Comparison of ENCODE assay signal across 32 cellular contexts in the genomic region with DNA sequence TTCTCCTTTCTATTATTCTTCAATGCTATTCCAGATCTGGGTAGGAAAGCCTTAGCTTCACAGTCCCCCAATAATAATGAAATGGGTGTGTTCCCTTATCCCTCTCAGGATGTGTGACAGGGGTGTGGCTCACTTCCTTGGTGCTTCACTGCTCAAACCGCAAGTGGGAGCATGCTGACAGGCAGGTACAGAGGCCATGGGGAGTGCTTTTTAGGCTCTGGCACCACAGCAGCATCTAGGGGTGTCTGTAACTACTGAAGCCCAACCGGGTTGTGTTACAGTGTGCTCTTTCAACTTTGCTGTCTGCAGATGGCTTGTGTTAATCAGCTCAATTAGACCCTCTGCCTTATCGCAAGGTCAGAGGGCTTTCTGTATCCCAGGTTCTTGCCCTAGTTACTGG.
"Had no signal": no experiment of that assay in that cellular context is flagged by ENCODE, and none has a peak within 500 bp of the region (broad histone marks: within the 10 kb centered on the region; RNA-seq: fewer than 3 reads in every experiment).

No MANE protein-coding gene starts in this region.

- H3K4me3 ChIP-seq: adrenal gland, ascending aorta, coronary artery, dorsolateral prefrontal cortex had no signal

- DNase-seq: activated CD4-positive, alpha-beta memory T cell treated with anti-CD3 and anti-CD28 coated beads, Interleukin-2, amount 10 ng/mL, durations not matched to agents 7 days and 5 days; activated CD4-positive, alpha-beta T cell treated with anti-CD3 and anti-CD28 coated beads for 1 hour; activated CD4-positive, alpha-beta T cell treated with anti-CD3 and anti-CD28 coated beads for 4 hours; activated CD4-positive, alpha-beta T cell treated with anti-CD3 and anti-CD28 coated beads, Interleukin-2, amount 10 ng/mL, durations not matched to agents 7 days and 5 days; activated CD4-positive, alpha-beta T cell treated with anti-CD3 and anti-CD28 coated beads, Interleukin-2, amount 50 U/mL, for 4 hours; activated CD8-positive, alpha-beta memory T cell treated with anti-CD3 and anti-CD28 coated beads, Interleukin-2, amount 50 U/mL, for 48 hours; activated naive CD4-positive, alpha-beta T cell treated with anti-CD3 and anti-CD28 coated beads for 36 hours; activated naive CD8-positive, alpha-beta T cell treated with anti-CD3 and anti-CD28 coated beads for 36 hours; activated naive CD8-positive, alpha-beta T cell treated with anti-CD3 and anti-CD28 coated beads, Interleukin-2, amount 50 U/mL, for 24 hours; activated T-cell treated with anti-CD3 and anti-CD28 coated beads for 4 hours; activated T-cell treated with anti-CD3 and anti-CD28 coated beads, Interleukin-2, amount 50 U/mL, for 24 hours; activated T-cell treated with anti-CD3 and anti-CD28 coated beads, Interleukin-2, amount 50 U/mL, for 72 hours; adrenal gland; amygdala; dorsolateral prefrontal cortex; effector memory CD4-positive, alpha-beta T cell; endodermal cell; foreskin fibroblast; head of caudate nucleus; hippocampal formation; T-helper 17 cell had no signal

- H3K27ac ChIP-seq: adrenal gland, ascending aorta, coronary artery, dorsolateral prefrontal cortex, VCaP had no signal

- H3K27me3 Mint-ChIP-seq: activated CD4-positive, alpha-beta memory T cell treated with anti-CD3 and anti-CD28 coated beads, Interleukin-2, amount 10 ng/mL, durations not matched to agents 7 days and 5 days; activated CD4-positive, alpha-beta T cell treated with anti-CD3 and anti-CD28 coated beads, Interleukin-2, amount 10 ng/mL, durations not matched to agents 7 days and 5 days; activated naive CD4-positive, alpha-beta T cell treated with anti-CD3 and anti-CD28 coated beads, Interleukin-2, amount 50 U/mL, for 24 hours; activated naive CD8-positive, alpha-beta T cell treated with anti-CD3 and anti-CD28 coated beads for 36 hours; activated naive CD8-positive, alpha-beta T cell treated with anti-CD3 and anti-CD28 coated beads, Interleukin-2, amount 50 U/mL, for 24 hours; activated T-cell treated with anti-CD3 and anti-CD28 coated beads, Interleukin-2, amount 50 U/mL, for 24 hours; central memory CD8-positive, alpha-beta T cell; dendritic cell treated with granulocyte-macrophage colony-stimulating factor and Interleukin-4, amounts not matched to agents 40 ng/mL and 50 ng/mL, for 4 days; T-helper 17 cell had no signal

- H3K9me3 Mint-ChIP-seq: activated CD4-positive, alpha-beta memory T cell treated with anti-CD3 and anti-CD28 coated beads, Interleukin-2, amount 10 ng/mL, durations not matched to agents 7 days and 5 days; brain had no signal

- FAIRE-seq: bronchial epithelial cell, frontal cortex had no signal

- H3K27me3 ChIP-seq: adrenal gland, ascending aorta had no signal

- H3K4me1 ChIP-seq: adrenal gland, ascending aorta had no signal

- H3K36me3 Mint-ChIP-seq: activated naive CD4-positive, alpha-beta T cell treated with anti-CD3 and anti-CD28 coated beads, Interleukin-2, amount 50 U/mL, for 24 hours; activated naive CD8-positive, alpha-beta T cell treated with anti-CD3 and anti-CD28 coated beads for 36 hours; brain had no signal

- H3K27ac Mint-ChIP-seq: activated CD4-positive, alpha-beta memory T cell treated with anti-CD3 and anti-CD28 coated beads, Interleukin-2, amount 10 ng/mL, durations not matched to agents 7 days and 5 days; activated CD4-positive, alpha-beta T cell treated with anti-CD3 and anti-CD28 coated beads, Interleukin-2, amount 10 ng/mL, durations not matched to agents 7 days and 5 days; activated naive CD4-positive, alpha-beta T cell treated with anti-CD3 and anti-CD28 coated beads for 36 hours; activated naive CD4-positive, alpha-beta T cell treated with anti-CD3 and anti-CD28 coated beads, Interleukin-2, amount 50 U/mL, for 24 hours; activated naive CD8-positive, alpha-beta T cell treated with anti-CD3 and anti-CD28 coated beads for 36 hours; activated naive CD8-positive, alpha-beta T cell treated with anti-CD3 and anti-CD28 coated beads, Interleukin-2, amount 50 U/mL, for 24 hours; activated T-cell treated with anti-CD3 and anti-CD28 coated beads, Interleukin-2, amount 50 U/mL, for 24 hours; activated T-cell treated with anti-CD3 and anti-CD28 coated beads, Interleukin-2, amount 50 U/mL, for 72 hours; brain; dendritic cell treated with granulocyte-macrophage colony-stimulating factor and Interleukin-4, amounts not matched to agents 40 ng/mL and 50 ng/mL, for 4 days; endodermal cell; T-helper 17 cell; WTC11 had no signal

- H3K36me3 ChIP-seq: adrenal gland, ascending aorta had no signal

- ATAC-seq: activated naive CD8-positive, alpha-beta T cell treated with anti-CD3 and anti-CD28 coated beads, Interleukin-2, amount 50 U/mL, for 24 hours; activated T-cell treated with anti-CD3 and anti-CD28 coated beads, Interleukin-2, amount 50 U/mL, for 72 hours; esophagus mucosa; T-helper 17 cell; WTC11 had no signal

- H3K4me1 Mint-ChIP-seq: activated CD4-positive, alpha-beta T cell treated with anti-CD3 and anti-CD28 coated beads, Interleukin-2, amount 10 ng/mL, durations not matched to agents 7 days and 5 days; activated naive CD4-positive, alpha-beta T cell treated with anti-CD3 and anti-CD28 coated beads, Interleukin-2, amount 50 U/mL, for 24 hours; activated naive CD8-positive, alpha-beta T cell treated with anti-CD3 and anti-CD28 coated beads for 36 hours; activated naive CD8-positive, alpha-beta T cell treated with anti-CD3 and anti-CD28 coated beads, Interleukin-2, amount 50 U/mL, for 24 hours; brain; central memory CD8-positive, alpha-beta T cell; endodermal cell; T-helper 17 cell; WTC11 had no signal

- H3K4me3 Mint-ChIP-seq: activated CD4-positive, alpha-beta memory T cell treated with anti-CD3 and anti-CD28 coated beads, Interleukin-2, amount 10 ng/mL, durations not matched to agents 7 days and 5 days; activated CD4-positive, alpha-beta T cell treated with anti-CD3 and anti-CD28 coated beads, Interleukin-2, amount 10 ng/mL, durations not matched to agents 7 days and 5 days; activated naive CD4-positive, alpha-beta T cell treated with anti-CD3 and anti-CD28 coated beads for 36 hours; activated naive CD4-positive, alpha-beta T cell treated with anti-CD3 and anti-CD28 coated beads, Interleukin-2, amount 50 U/mL, for 24 hours; activated naive CD8-positive, alpha-beta T cell treated with anti-CD3 and anti-CD28 coated beads for 36 hours; activated naive CD8-positive, alpha-beta T cell treated with anti-CD3 and anti-CD28 coated beads, Interleukin-2, amount 50 U/mL, for 24 hours; activated T-cell treated with anti-CD3 and anti-CD28 coated beads, Interleukin-2, amount 50 U/mL, for 24 hours; activated T-cell treated with anti-CD3 and anti-CD28 coated beads, Interleukin-2, amount 50 U/mL, for 72 hours; brain; central memory CD8-positive, alpha-beta T cell; dendritic cell treated with granulocyte-macrophage colony-stimulating factor and Interleukin-4, amounts not matched to agents 40 ng/mL and 50 ng/mL, for 4 days; endodermal cell; T-helper 17 cell; WTC11 had no signal

- H3K9me3 ChIP-seq: adrenal gland, ascending aorta had no signal
